Comparison of ENCODE assay signal across 29 cellular contexts in genomic region chr2:206176886-206177285, GRCh38.
"Had no signal": no experiment of that assay in that cellular context is flagged by ENCODE, and none has a peak within 500 bp of the region (broad histone marks: within the 10 kb centered on the region; RNA-seq: fewer than 3 reads in every experiment).

No MANE protein-coding gene starts in this region.

- H3K27me3 ChIP-seq: brain microvascular endothelial cell, dorsolateral prefrontal cortex, esophagus squamous epithelium, gastroesophageal sphincter, heart right ventricle had no signal

- DNase-seq: activated CD4-positive, alpha-beta T cell treated with anti-CD3 and anti-CD28 coated beads for 1 hour; activated CD4-positive, alpha-beta T cell treated with anti-CD3 and anti-CD28 coated beads for 4 hours; activated CD4-positive, alpha-beta T cell treated with anti-CD3 and anti-CD28 coated beads, Interleukin-2, amount 10 ng/mL, durations not matched to agents 7 days and 5 days; activated CD4-positive, alpha-beta T cell treated with anti-CD3 and anti-CD28 coated beads, Interleukin-2, amount 50 U/mL, for 48 hours; activated CD8-positive, alpha-beta memory T cell treated with anti-CD3 and anti-CD28 coated beads for 24 hours; activated CD8-positive, alpha-beta T cell treated with anti-CD3 and anti-CD28 coated beads for 36 hours; activated effector memory CD4-positive, alpha-beta T cell treated with Interleukin-2 at 50 U/mL for 16 hours; activated gamma-delta T cell treated with Interleukin-2 at 50 U/mL for 16 hours; activated naive CD4-positive, alpha-beta T cell treated with anti-CD3 and anti-CD28 coated beads, Interleukin-2, amount 50 U/mL, for 16 hours; activated naive CD4-positive, alpha-beta T cell treated with Interleukin-2 at 50 U/mL for 16 hours; activated T-cell treated with anti-CD3 and anti-CD28 coated beads, Interleukin-2, amount 50 U/mL, for 4 hours; amniotic stem cell; brain microvascular endothelial cell; caudate nucleus; cortex of kidney; dorsolateral prefrontal cortex; effector memory CD4-positive, alpha-beta T cell; esophagus squamous epithelium; foreskin melanocyte; heart right ventricle; T-helper 2 cell had no signal

- H3K4me1 ChIP-seq: esophagus squamous epithelium, gastroesophageal sphincter, heart right ventricle had no signal

- H3K36me3 ChIP-seq: brain microvascular endothelial cell, esophagus squamous epithelium, gastroesophageal sphincter, heart right ventricle had no signal

- H3K9me3 ChIP-seq: esophagus squamous epithelium, gastroesophageal sphincter, heart right ventricle had no signal

- H3K4me3 ChIP-seq: dorsolateral prefrontal cortex, esophagus squamous epithelium, gastroesophageal sphincter, heart right ventricle had no signal

- H3K27ac ChIP-seq: brain microvascular endothelial cell, dorsolateral prefrontal cortex, epithelial cell of prostate, esophagus squamous epithelium, gastroesophageal sphincter, heart right ventricle, VCaP had no signal

- FAIRE-seq: astrocyte, bronchial epithelial cell, colon had no signal

- ATAC-seq: activated CD8-positive, alpha-beta T cell treated with anti-CD3 and anti-CD28 coated beads for 36 hours; activated T-cell treated with anti-CD3 and anti-CD28 coated beads, Interleukin-2, amount 50 U/mL, for 4 hours; activated T-helper 17 cell treated with anti-CD3 and anti-CD28 coated beads, Interleukin-2, amount 50 U/mL, for 72 hours; gastroesophageal sphincter; WTC11 had no signal
